In the genomic region with DNA sequence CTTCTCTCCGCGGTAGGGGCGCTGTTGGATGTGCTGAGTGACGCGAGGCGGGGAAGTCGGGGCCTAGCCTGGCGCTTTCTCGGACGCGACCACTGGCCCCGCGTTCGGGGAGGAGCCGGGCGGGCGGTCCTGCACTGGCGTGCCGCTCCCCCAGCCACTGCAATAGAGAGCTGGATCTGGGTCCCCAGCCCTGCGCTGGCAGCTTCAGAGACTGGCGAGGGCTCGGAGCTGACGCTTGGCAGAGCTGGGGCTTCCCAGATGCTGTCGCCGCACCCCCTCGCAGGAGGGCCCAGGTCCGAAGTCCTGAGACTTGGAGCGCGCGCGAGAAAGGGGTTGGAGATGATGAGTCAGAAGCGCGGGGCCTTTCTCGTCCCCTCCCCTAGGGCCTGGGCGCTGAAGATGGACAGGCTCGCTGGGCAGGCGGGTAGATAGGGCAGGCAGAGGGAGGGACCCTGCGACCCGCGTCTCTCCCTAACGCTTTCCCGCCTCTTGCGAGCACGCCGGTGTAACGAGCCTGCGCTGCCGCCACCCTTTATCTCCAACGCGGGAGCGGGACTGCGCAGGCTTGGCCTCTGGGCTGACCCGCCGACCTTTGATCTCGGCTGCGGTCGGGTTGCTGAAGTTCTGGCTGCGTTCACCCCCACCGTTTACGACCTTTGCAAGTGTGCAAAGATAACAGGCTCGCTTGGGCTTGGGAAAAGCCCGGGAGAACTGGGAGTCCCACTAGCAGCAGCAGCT, we compare ENCODE assay signal across 8 cellular contexts. TPM values are rescaled to one million over a fixed set of nuclear protein-coding genes. Genes with fewer than 3 reads are reported as not detected.
DNase-seq lines count a peak whose midpoint lies in the region; ATAC-seq and TF ChIP-seq lines count a peak whose summit lies in the region.

No MANE protein-coding gene starts in this region.

- H3K4me3 Mint-ChIP-seq in GM23338 = peak overlapping the region; percentile 91
- peak overlapping the region; percentile 84 for H3K4me3 Mint-ChIP-seq in activated T-helper 17 cell treated with anti-CD3 and anti-CD28 coated beads, Interleukin-2, amount 50 U/mL, for 72 hours
- H3K4me3 Mint-ChIP-seq in naive thymus-derived CD8-positive, alpha-beta T cell = peak overlapping the region; percentile 65 to 95 (median 90)
- peak overlapping the region; percentile 81 to 88 for H3K4me3 Mint-ChIP-seq in stimulated activated naive B cell treated with anti-CD40 and anti-IgM and Interleukin-4, amounts not matched to agents 10 μg/mL and 1 μg/mL and 100 μg/mL, for 72 hours

- no peaks in the 10 kb centered on the region; the same call in 2 of the 3 replicates for H3K36me3 Mint-ChIP-seq in GM23338 (ENCODE audit: low read depth)
- H3K36me3 Mint-ChIP-seq in activated T-helper 17 cell treated with anti-CD3 and anti-CD28 coated beads, Interleukin-2, amount 50 U/mL, for 72 hours (ENCODE audit: low read depth) = no peaks in the 10 kb centered on the region
- no peaks in the 10 kb centered on the region for H3K36me3 Mint-ChIP-seq in naive thymus-derived CD8-positive, alpha-beta T cell
- no peaks in the 10 kb centered on the region for H3K36me3 Mint-ChIP-seq in stimulated activated naive B cell treated with anti-CD40 and anti-IgM and Interleukin-4, amounts not matched to agents 10 μg/mL and 1 μg/mL and 100 μg/mL, for 72 hours

- H3K79me2 ChIP-seq in GM23338 (replicated peaks; ENCODE audit: insufficient read depth) = peaks cover 16% of the 10 kb centered on the region

- TF ChIP-seq CTCF in GM23338 (conservative IDR thresholded peaks at IDR 0.05; ENCODE audit: low read depth in 2 of 2) (peak; percentile 60 to 63), fibroblast of mammary gland (conservative IDR thresholded peaks at IDR 0.05; ENCODE audit: control insufficient read depth, insufficient read depth, low read depth, low read length) (peak; percentile 68)

- peaks cover 3% of the 10 kb centered on the region for H3F3A ChIP-seq in GM23338 (replicated peaks; ENCODE audit: low read depth)

- H3K4me3 ChIP-seq in GM23338 (peak overlapping the region; percentile 90), fibroblast of mammary gland (ENCODE audit: control insufficient read depth, low read depth, low read length) (peak overlapping the region; percentile 67)

- H3K27ac Mint-ChIP-seq in GM23338 = peak overlapping the region; percentile 96
- H3K27ac Mint-ChIP-seq in activated T-helper 17 cell treated with anti-CD3 and anti-CD28 coated beads, Interleukin-2, amount 50 U/mL, for 72 hours = peak overlapping the region; percentile 85
- peak overlapping the region; percentile 85 to 98 (median 92) for H3K27ac Mint-ChIP-seq in naive thymus-derived CD8-positive, alpha-beta T cell
- peak overlapping the region; percentile 94 for H3K27ac Mint-ChIP-seq in stimulated activated naive B cell treated with anti-CD40 and anti-IgM and Interleukin-4, amounts not matched to agents 10 μg/mL and 1 μg/mL and 100 μg/mL, for 72 hours

- H2AFZ ChIP-seq in GM23338 = peak overlapping the region; percentile 57; the same call in 1 of the 2 replicates

- H3K9me3 Mint-ChIP-seq in GM23338 = no peaks in the 10 kb centered on the region; the same call in 2 of the 3 replicates
- H3K9me3 Mint-ChIP-seq in activated T-helper 17 cell treated with anti-CD3 and anti-CD28 coated beads, Interleukin-2, amount 50 U/mL, for 72 hours = no peaks in the 10 kb centered on the region
- H3K9me3 Mint-ChIP-seq in naive thymus-derived CD8-positive, alpha-beta T cell = no peaks in the 10 kb centered on the region
- H3K9me3 Mint-ChIP-seq in stimulated activated naive B cell treated with anti-CD40 and anti-IgM and Interleukin-4, amounts not matched to agents 10 μg/mL and 1 μg/mL and 100 μg/mL, for 72 hours = no peaks in the 10 kb centered on the region

- no peaks in the 10 kb centered on the region for H3K27me3 ChIP-seq in GM23338 (ENCODE audit: insufficient read depth)

- peak; percentile 79 for ATAC-seq in GM23338
- peak; percentile 89 for ATAC-seq in activated T-helper 17 cell treated with anti-CD3 and anti-CD28 coated beads, Interleukin-2, amount 50 U/mL, for 72 hours (replicated peaks)
- peak; percentile 84 for ATAC-seq in naive thymus-derived CD8-positive, alpha-beta T cell
- ATAC-seq in stimulated activated naive B cell treated with anti-CD40 and anti-IgM and Interleukin-4, amounts not matched to agents 10 μg/mL and 1 μg/mL and 100 μg/mL, for 72 hours (replicated peaks) = peak; percentile 87 to 91

- POLR2A ChIA-PET in naive thymus-derived CD8-positive, alpha-beta T cell (lab: Charles Lee) = interaction anchor here (0.7 to 3.7 kb wide), 13 partner anchors 10 to 91 kb away, joined by 3 to 66 read pairs (median 8); a partner anchor contains a TSS

- H3K9me2 ChIP-seq in GM23338 (ENCODE audit: insufficient read depth) = no peaks in the 10 kb centered on the region

- peak; percentile 98 for DNase-seq in EL
- DNase-seq in GM23338 (ENCODE audit: low spot score) = peak; percentile 99
- peak; percentile 86 to 90 for DNase-seq in Kasumi-1 (lab: John Stamatoyannopoulos, UW)
- DNase-seq in RKO (ENCODE audit: low spot score) = peak; percentile 96
- peak; percentile 94 for DNase-seq in fibroblast of mammary gland (ENCODE audit: low read depth)
- DNase-seq in naive thymus-derived CD8-positive, alpha-beta T cell = peak; percentile 82 to 97 (median 93)
- peak; percentile 94 for DNase-seq in stimulated activated naive B cell treated with anti-CD40 and anti-IgM and Interleukin-4, amounts not matched to agents 10 μg/mL and 1 μg/mL and 100 μg/mL, for 72 hours

- peak overlapping the region; percentile 97 for H3K4me2 ChIP-seq in GM23338

- H3K27ac ChIP-seq in GM23338 (ENCODE audit: low read depth) = peak overlapping the region; percentile 96

- H3K4me1 ChIP-seq in GM23338 (ENCODE audit: insufficient read depth) = peaks cover 47% of the 10 kb centered on the region

- no peaks in the 10 kb centered on the region for H4K20me1 ChIP-seq in GM23338 (replicated peaks; ENCODE audit: insufficient read depth)

- peaks cover 77% of the 10 kb centered on the region for H3K4me1 Mint-ChIP-seq in GM23338
- peaks cover 32% of the 10 kb centered on the region for H3K4me1 Mint-ChIP-seq in activated T-helper 17 cell treated with anti-CD3 and anti-CD28 coated beads, Interleukin-2, amount 50 U/mL, for 72 hours
- H3K4me1 Mint-ChIP-seq in naive thymus-derived CD8-positive, alpha-beta T cell = peaks cover 11 to 33% (median 26%) of the 10 kb centered on the region in 4 donors
- peaks cover 26 to 38% of the 10 kb centered on the region in 2 donors for H3K4me1 Mint-ChIP-seq in stimulated activated naive B cell treated with anti-CD40 and anti-IgM and Interleukin-4, amounts not matched to agents 10 μg/mL and 1 μg/mL and 100 μg/mL, for 72 hours

- no peaks in the 10 kb centered on the region for H3K36me3 ChIP-seq in GM23338 (ENCODE audit: insufficient read depth)

- peaks cover 4% of the 10 kb centered on the region for H3K27me3 Mint-ChIP-seq in GM23338 (ENCODE audit: insufficient read depth, low read depth, poor library complexity)
- no peaks in the 10 kb centered on the region for H3K27me3 Mint-ChIP-seq in activated T-helper 17 cell treated with anti-CD3 and anti-CD28 coated beads, Interleukin-2, amount 50 U/mL, for 72 hours
- peaks cover 0 to 2% (median 0%) of the 10 kb centered on the region in 5 donors for H3K27me3 Mint-ChIP-seq in naive thymus-derived CD8-positive, alpha-beta T cell
- peaks cover 7 to 25% of the 10 kb centered on the region in 2 donors for H3K27me3 Mint-ChIP-seq in stimulated activated naive B cell treated with anti-CD40 and anti-IgM and Interleukin-4, amounts not matched to agents 10 μg/mL and 1 μg/mL and 100 μg/mL, for 72 hours

TF ChIP-seq in GM23338, 12 proteins besides CTCF, POLR2A, EP300 and RAD21 (continues in another document):
- TF ChIP-seq POLR2AphosphoS5 (IDR thresholded peaks at IDR 0.05; ENCODE audit: low read depth) (peak; percentile 64), CREB1 (CRISPR knock-in tag; IDR thresholded peaks at IDR 0.05; ENCODE audit: low read depth) (peak; percentile 88), NANOG (IDR thresholded peaks at IDR 0.05; ENCODE audit: borderline replicate concordance) (no peak)

RNA-seq across cellular contexts. Expression of a gene that starts 3.0 kb away (rescaled TPM):
- total RNA-seq in GM23338 (2014; rRNA removed; shearing (Covaris generic)) = 0.59 TPM in 1 of 2 replicates, not detected in the other
- 0.95 and 2.7 TPM in 2 replicates for polyA plus RNA-seq in GM23338 (2016; fragmentation: Nextera tagmentation; extraction: Ambion mirVana)
- not detected for total RNA-seq in activated T-helper 17 cell treated with anti-CD3 and anti-CD28 coated beads, Interleukin-2, amount 50 U/mL, for 72 hours
- total RNA-seq in naive thymus-derived CD8-positive, alpha-beta T cell = not detected
- not detected for polyA plus RNA-seq in naive thymus-derived CD8-positive, alpha-beta T cell

RNA-seq across cellular contexts. Expression of a gene that starts 5.4 kb away (rescaled TPM):
- total RNA-seq in GM23338 (2014; rRNA removed; shearing (Covaris generic)) = 148 and 153 TPM in 2 replicates
- 35.5 and 37.7 TPM in 2 replicates for polyA plus RNA-seq in GM23338 (2016; fragmentation: Nextera tagmentation; extraction: Ambion mirVana)
- 10 to 100 TPM in 1 of 2 donors, 1 to 10 TPM in 1; 9.6 to 18.3 TPM for total RNA-seq in activated T-helper 17 cell treated with anti-CD3 and anti-CD28 coated beads, Interleukin-2, amount 50 U/mL, for 72 hours
- 1 to 10 TPM; 6.9 to 7.7 TPM for total RNA-seq in naive thymus-derived CD8-positive, alpha-beta T cell
- polyA plus RNA-seq in naive thymus-derived CD8-positive, alpha-beta T cell = 1 to 10 TPM; 1.7 to 3.6 (median 1.8) TPM

RNA-seq across cellular contexts. Expression of a gene that starts 33.8 kb away (rescaled TPM):
- 38.6 and 44.6 TPM in 2 replicates for total RNA-seq in GM23338 (2014; rRNA removed; shearing (Covaris generic))
- 17.7 and 21.5 TPM in 2 replicates for polyA plus RNA-seq in GM23338 (2016; fragmentation: Nextera tagmentation; extraction: Ambion mirVana)
- under 1 TPM in 1 of 2 donors, not detected in 1; 0.26 TPM for total RNA-seq in activated T-helper 17 cell treated with anti-CD3 and anti-CD28 coated beads, Interleukin-2, amount 50 U/mL, for 72 hours
- under 1 TPM; 0.08 to 0.36 TPM for total RNA-seq in naive thymus-derived CD8-positive, alpha-beta T cell
- under 1 TPM; 0.03 to 0.45 (median 0.06) TPM for polyA plus RNA-seq in naive thymus-derived CD8-positive, alpha-beta T cell

RNA-seq across cellular contexts. Expression of a gene that starts 46.3 kb away (rescaled TPM):
- total RNA-seq in GM23338 (2014; rRNA removed; shearing (Covaris generic)) = not detected in 2 replicates
- not detected in 2 replicates for polyA plus RNA-seq in GM23338 (2016; fragmentation: Nextera tagmentation; extraction: Ambion mirVana)
- total RNA-seq in activated T-helper 17 cell treated with anti-CD3 and anti-CD28 coated beads, Interleukin-2, amount 50 U/mL, for 72 hours = not detected
- not detected for total RNA-seq in naive thymus-derived CD8-positive, alpha-beta T cell
- polyA plus RNA-seq in naive thymus-derived CD8-positive, alpha-beta T cell = not detected

RNA-seq across cellular contexts. Expression of a gene that starts 52.0 kb away (rescaled TPM):
- not detected in 2 replicates for total RNA-seq in GM23338 (2014; rRNA removed; shearing (Covaris generic))
- polyA plus RNA-seq in GM23338 (2016; fragmentation: Nextera tagmentation; extraction: Ambion mirVana) = not detected in 2 replicates
- total RNA-seq in activated T-helper 17 cell treated with anti-CD3 and anti-CD28 coated beads, Interleukin-2, amount 50 U/mL, for 72 hours = not detected
- total RNA-seq in naive thymus-derived CD8-positive, alpha-beta T cell = not detected
- not detected for polyA plus RNA-seq in naive thymus-derived CD8-positive, alpha-beta T cell

Comparison
In these comparisons a context has a peak if more than half of its experiments do, and no peak if none do; other contexts are left out.
1. Peak in every context shown above with its lines: DNase-seq, ATAC-seq, H3K4me3 ChIP-seq and H3K27ac ChIP-seq.
2. RNA of a gene that starts 33.8 kb away (total RNA-seq): 38.6 to 44.6 TPM in GM23338; 0.08 to 0.36 TPM in naive thymus-derived CD8-positive, alpha-beta T cell and 0.26 TPM in activated T-helper 17 cell treated with anti-CD3 and anti-CD28 coated beads, Interleukin-2, amount 50 U/mL, for 72 hours; every median in the first group is over 10 times any median in the second.